18 cellular contexts compared by ENCODE assay signal in genomic region chr16:19948186-19949104, GRCh38.
"Had no signal": no experiment of that assay in that cellular context is flagged by ENCODE, and none has a peak within 500 bp of the region (broad histone marks: within the 10 kb centered on the region; RNA-seq: fewer than 3 reads in every experiment).

No MANE protein-coding gene starts in this region.

- DNase-seq: activated CD4-positive, alpha-beta memory T cell treated with anti-CD3 and anti-CD28 coated beads for 36 hours; activated CD4-positive, alpha-beta T cell treated with anti-CD3 and anti-CD28 coated beads for 1 hour; activated effector memory CD4-positive, alpha-beta T cell treated with anti-CD3 and anti-CD28 coated beads, Interleukin-2, amount 50 U/mL, for 16 hours; activated T-cell treated with anti-CD3 and anti-CD28 coated beads, Interleukin-2, amount 50 U/mL, for 4 hours; amniotic stem cell; dermis blood vessel endothelial cell; endodermal cell; left ventricle myocardium superior; psoas muscle; sigmoid colon; stimulated activated CD4-positive, alpha-beta T cell treated with anti-CD3 and anti-CD28 coated beads, Interleukin-2, amount 100 ng/mL, for 24 hours; stimulated activated naive CD4-positive, alpha-beta T cell; substantia nigra; trophoblast cell had no signal

- H3K36me3 ChIP-seq: sigmoid colon had no signal

- H3K4me3 Mint-ChIP-seq: activated CD4-positive, alpha-beta memory T cell treated with anti-CD3 and anti-CD28 coated beads for 36 hours; activated T-cell treated with anti-CD3 and anti-CD28 coated beads, Interleukin-2, amount 50 U/mL, for 4 hours; endodermal cell; T-helper 2 cell treated with Interferon-gamma antibody and Interleukin-4, amounts not matched to agents 5 μg/mL and 100 μg/mL, for 36 hours had no signal

- H3K9me3 Mint-ChIP-seq: activated CD4-positive, alpha-beta memory T cell treated with anti-CD3 and anti-CD28 coated beads for 36 hours; activated naive CD4-positive, alpha-beta T cell treated with anti-CD3 and anti-CD28 coated beads, Interleukin-2, amount 50 U/mL, for 72 hours; activated T-cell treated with anti-CD3 and anti-CD28 coated beads, Interleukin-2, amount 50 U/mL, for 4 hours; endodermal cell; T-helper 2 cell treated with Interferon-gamma antibody and Interleukin-4, amounts not matched to agents 5 μg/mL and 100 μg/mL, for 36 hours had no signal

- H2AFZ ChIP-seq: hepatocyte had no signal

- H3K4me1 ChIP-seq: psoas muscle, sigmoid colon had no signal

- H3K4me2 ChIP-seq: hepatocyte had no signal

- ATAC-seq: activated naive CD4-positive, alpha-beta T cell treated with anti-CD3 and anti-CD28 coated beads, Interleukin-2, amount 50 U/mL, for 72 hours; activated T-cell treated with anti-CD3 and anti-CD28 coated beads, Interleukin-2, amount 50 U/mL, for 4 hours; left ventricle myocardium superior; psoas muscle had no signal

- H3K27ac Mint-ChIP-seq: activated CD4-positive, alpha-beta memory T cell treated with anti-CD3 and anti-CD28 coated beads for 36 hours; activated naive CD4-positive, alpha-beta T cell treated with anti-CD3 and anti-CD28 coated beads, Interleukin-2, amount 50 U/mL, for 72 hours; endodermal cell; T-helper 2 cell treated with Interferon-gamma antibody and Interleukin-4, amounts not matched to agents 5 μg/mL and 100 μg/mL, for 36 hours had no signal

- H3K9me3 ChIP-seq: psoas muscle, sigmoid colon had no signal

- H3K27me3 ChIP-seq: hepatocyte, sigmoid colon had no signal

- H3K79me2 ChIP-seq: hepatocyte had no signal

- H3K36me3 Mint-ChIP-seq: activated CD4-positive, alpha-beta memory T cell treated with anti-CD3 and anti-CD28 coated beads for 36 hours; activated naive CD4-positive, alpha-beta T cell treated with anti-CD3 and anti-CD28 coated beads, Interleukin-2, amount 50 U/mL, for 72 hours had no signal

- H3K27ac ChIP-seq: hepatocyte, psoas muscle, sigmoid colon had no signal

- H3K4me1 Mint-ChIP-seq: endodermal cell had no signal

- H3K4me3 ChIP-seq: hepatocyte, psoas muscle, sigmoid colon had no signal

- FAIRE-seq: keratinocyte had no signal
